In the genomic region with DNA sequence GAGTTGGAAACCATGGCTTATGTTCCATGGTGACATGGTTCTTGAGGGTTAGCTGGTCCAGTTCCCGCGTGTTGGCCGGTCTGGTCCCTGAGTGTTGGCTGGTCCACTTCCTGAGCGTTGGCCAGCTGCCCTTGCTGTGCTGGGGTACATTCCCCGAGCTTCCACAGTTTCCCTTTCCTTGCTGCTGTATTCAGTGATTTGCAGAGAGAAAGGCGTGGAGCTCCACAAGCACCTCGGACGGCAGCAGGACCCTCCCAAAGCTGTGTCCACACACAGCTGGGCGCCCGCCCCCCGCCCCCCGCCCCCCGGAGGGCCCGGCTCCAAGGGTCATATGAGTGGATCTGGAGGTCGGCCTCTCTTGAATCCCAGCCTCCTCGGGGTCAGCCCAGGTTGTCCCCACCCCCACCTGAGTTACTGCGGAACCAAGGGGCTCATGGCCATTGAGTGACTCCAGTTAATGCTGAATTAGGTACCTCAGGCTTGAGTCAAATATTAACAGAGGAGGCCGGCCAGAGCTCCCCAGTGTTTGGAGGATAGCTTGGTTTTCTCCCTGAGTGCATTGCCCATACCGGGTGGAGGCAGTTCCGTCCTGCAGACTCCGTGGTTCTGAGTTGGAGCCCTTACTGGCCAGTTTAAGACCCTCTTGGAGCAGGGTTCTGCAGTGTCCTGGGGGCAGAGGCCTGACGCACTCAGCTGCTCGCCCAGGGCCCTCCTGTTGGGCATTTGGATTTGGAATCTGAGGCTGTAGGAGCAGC, we compare ENCODE assay signal across 1 cellular context.
TF ChIP-seq lines count a peak whose summit lies in the region.

No MANE protein-coding gene starts in this region.

TF ChIP-seq in H1, 55 proteins besides CTCF, POLR2A, EP300 and RAD21 (continued from another document):
- TF ChIP-seq, protein P1, sequence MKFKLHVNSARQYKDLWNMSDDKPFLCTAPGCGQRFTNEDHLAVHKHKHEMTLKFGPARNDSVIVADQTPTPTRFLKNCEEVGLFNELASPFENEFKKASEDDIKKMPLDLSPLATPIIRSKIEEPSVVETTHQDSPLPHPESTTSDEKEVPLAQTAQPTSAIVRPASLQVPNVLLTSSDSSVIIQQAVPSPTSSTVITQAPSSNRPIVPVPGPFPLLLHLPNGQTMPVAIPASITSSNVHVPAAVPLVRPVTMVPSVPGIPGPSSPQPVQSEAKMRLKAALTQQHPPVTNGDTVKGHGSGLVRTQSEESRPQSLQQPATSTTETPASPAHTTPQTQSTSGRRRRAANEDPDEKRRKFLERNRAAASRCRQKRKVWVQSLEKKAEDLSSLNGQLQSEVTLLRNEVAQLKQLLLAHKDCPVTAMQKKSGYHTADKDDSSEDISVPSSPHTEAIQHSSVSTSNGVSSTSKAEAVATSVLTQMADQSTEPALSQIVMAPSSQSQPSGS (IDR thresholded peaks at IDR 0.05; ENCODE audit: low read length) = no peak
